1 cellular context compared by ENCODE assay signal in the genomic region with DNA sequence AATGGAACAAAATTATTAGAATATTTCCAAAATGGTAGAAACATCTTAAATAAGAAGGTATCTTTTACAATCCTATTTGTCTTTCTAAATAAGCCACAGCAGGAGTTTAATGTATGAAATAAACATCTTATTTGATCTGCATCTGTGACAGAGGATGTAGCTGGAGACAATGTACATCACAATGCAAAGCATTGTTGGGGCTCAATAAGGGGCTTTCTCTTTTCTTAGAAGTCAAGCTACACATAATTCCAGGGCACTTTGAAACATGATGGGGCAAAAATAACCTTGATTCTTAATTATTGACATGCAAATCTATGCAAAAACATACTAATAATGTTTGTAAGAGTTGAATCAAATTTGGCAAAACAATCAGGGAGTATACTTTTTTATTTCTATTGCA.
TF ChIP-seq lines count a peak whose summit lies in the region.

No MANE protein-coding gene starts in this region.

TF ChIP-seq in WTC11, 78 proteins besides CTCF, POLR2A, EP300 and RAD21 (continued from another document):
- TF ChIP-seq, protein P1, sequence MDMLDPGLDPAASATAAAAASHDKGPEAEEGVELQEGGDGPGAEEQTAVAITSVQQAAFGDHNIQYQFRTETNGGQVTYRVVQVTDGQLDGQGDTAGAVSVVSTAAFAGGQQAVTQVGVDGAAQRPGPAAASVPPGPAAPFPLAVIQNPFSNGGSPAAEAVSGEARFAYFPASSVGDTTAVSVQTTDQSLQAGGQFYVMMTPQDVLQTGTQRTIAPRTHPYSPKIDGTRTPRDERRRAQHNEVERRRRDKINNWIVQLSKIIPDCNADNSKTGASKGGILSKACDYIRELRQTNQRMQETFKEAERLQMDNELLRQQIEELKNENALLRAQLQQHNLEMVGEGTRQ (CRISPR knock-in tag; IDR thresholded peaks at IDR 0.05): no peak
- TF ChIP-seq CREM (CRISPR knock-in tag; IDR thresholded peaks at IDR 0.05) (no peak), NFE2L1 (CRISPR knock-in tag; IDR thresholded peaks at IDR 0.05) (no peak)
- TF ChIP-seq, protein P2, sequence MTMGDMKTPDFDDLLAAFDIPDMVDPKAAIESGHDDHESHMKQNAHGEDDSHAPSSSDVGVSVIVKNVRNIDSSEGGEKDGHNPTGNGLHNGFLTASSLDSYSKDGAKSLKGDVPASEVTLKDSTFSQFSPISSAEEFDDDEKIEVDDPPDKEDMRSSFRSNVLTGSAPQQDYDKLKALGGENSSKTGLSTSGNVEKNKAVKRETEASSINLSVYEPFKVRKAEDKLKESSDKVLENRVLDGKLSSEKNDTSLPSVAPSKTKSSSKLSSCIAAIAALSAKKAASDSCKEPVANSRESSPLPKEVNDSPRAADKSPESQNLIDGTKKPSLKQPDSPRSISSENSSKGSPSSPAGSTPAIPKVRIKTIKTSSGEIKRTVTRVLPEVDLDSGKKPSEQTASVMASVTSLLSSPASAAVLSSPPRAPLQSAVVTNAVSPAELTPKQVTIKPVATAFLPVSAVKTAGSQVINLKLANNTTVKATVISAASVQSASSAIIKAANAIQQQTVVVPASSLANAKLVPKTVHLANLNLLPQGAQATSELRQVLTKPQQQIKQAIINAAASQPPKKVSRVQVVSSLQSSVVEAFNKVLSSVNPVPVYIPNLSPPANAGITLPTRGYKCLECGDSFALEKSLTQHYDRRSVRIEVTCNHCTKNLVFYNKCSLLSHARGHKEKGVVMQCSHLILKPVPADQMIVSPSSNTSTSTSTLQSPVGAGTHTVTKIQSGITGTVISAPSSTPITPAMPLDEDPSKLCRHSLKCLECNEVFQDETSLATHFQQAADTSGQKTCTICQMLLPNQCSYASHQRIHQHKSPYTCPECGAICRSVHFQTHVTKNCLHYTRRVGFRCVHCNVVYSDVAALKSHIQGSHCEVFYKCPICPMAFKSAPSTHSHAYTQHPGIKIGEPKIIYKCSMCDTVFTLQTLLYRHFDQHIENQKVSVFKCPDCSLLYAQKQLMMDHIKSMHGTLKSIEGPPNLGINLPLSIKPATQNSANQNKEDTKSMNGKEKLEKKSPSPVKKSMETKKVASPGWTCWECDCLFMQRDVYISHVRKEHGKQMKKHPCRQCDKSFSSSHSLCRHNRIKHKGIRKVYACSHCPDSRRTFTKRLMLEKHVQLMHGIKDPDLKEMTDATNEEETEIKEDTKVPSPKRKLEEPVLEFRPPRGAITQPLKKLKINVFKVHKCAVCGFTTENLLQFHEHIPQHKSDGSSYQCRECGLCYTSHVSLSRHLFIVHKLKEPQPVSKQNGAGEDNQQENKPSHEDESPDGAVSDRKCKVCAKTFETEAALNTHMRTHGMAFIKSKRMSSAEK (CRISPR knock-in tag; IDR thresholded peaks at IDR 0.05; ENCODE audit: borderline replicate concordance): no peak
